Comparison of ENCODE assay signal across 1 cellular context in the genomic region with DNA sequence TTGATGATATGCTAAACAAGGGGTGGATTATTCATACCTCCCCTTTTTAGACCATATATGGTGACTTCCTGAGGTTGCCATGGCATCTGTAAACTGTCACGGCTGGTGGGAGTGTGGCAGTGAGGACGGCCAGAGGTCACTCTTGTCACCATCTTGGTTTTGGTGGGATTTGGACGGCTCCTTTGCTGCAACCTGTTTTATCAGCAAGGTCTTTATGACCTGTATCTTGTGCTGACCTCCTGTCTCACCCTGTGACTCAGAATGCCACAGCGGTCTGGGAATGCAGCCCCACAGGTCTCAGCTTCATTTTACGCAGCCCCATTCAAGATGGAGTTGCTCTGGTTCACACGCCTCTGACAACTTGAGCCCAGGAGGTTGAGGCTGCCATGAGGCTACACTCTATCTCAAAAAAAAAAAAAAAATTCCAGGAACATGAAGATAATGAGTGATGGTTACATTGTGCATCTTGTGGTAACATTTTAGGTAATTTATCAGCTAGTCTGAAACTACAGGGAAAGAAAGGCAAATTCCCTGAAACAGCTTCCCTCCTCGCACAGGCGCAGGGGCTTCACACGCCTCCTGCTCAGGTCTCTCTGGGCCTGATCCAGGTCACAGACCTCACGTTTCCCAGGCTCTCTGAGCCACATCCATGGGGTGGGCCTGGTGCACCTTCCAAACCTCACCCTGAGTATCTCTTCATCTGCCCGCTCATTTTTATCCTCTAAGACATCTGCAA.
TF ChIP-seq lines count a peak whose summit lies in the region.

No MANE protein-coding gene starts in this region.

TF ChIP-seq in GM23338, 12 proteins besides CTCF, POLR2A, EP300 and RAD21:
- TF ChIP-seq CREB1 (CRISPR knock-in tag; IDR thresholded peaks at IDR 0.05; ENCODE audit: low read depth) (no peak), EZH2phosphoT487 (IDR thresholded peaks at IDR 0.05; ENCODE audit: unreplicated experiment) (no peak), POLR2AphosphoS5 (IDR thresholded peaks at IDR 0.05; ENCODE audit: low read depth) (no peak), JUNB (IDR thresholded peaks at IDR 0.05; ENCODE audit: unreplicated experiment) (no peak), ZNF114 (CRISPR knock-in tag; IDR thresholded peaks at IDR 0.05) (no peak), NANOG (IDR thresholded peaks at IDR 0.05; ENCODE audit: borderline replicate concordance) (no peak), ZNF331 (CRISPR knock-in tag; IDR thresholded peaks at IDR 0.05; ENCODE audit: low read depth) (no peak), ETS1 (IDR thresholded peaks at IDR 0.05) (no peak), STAT1 (IDR thresholded peaks at IDR 0.05; ENCODE audit: unreplicated experiment) (no peak), EZH2 (IDR thresholded peaks at IDR 0.05; ENCODE audit: low read depth, unreplicated experiment) (no peak)
- TF ChIP-seq, protein P1, sequence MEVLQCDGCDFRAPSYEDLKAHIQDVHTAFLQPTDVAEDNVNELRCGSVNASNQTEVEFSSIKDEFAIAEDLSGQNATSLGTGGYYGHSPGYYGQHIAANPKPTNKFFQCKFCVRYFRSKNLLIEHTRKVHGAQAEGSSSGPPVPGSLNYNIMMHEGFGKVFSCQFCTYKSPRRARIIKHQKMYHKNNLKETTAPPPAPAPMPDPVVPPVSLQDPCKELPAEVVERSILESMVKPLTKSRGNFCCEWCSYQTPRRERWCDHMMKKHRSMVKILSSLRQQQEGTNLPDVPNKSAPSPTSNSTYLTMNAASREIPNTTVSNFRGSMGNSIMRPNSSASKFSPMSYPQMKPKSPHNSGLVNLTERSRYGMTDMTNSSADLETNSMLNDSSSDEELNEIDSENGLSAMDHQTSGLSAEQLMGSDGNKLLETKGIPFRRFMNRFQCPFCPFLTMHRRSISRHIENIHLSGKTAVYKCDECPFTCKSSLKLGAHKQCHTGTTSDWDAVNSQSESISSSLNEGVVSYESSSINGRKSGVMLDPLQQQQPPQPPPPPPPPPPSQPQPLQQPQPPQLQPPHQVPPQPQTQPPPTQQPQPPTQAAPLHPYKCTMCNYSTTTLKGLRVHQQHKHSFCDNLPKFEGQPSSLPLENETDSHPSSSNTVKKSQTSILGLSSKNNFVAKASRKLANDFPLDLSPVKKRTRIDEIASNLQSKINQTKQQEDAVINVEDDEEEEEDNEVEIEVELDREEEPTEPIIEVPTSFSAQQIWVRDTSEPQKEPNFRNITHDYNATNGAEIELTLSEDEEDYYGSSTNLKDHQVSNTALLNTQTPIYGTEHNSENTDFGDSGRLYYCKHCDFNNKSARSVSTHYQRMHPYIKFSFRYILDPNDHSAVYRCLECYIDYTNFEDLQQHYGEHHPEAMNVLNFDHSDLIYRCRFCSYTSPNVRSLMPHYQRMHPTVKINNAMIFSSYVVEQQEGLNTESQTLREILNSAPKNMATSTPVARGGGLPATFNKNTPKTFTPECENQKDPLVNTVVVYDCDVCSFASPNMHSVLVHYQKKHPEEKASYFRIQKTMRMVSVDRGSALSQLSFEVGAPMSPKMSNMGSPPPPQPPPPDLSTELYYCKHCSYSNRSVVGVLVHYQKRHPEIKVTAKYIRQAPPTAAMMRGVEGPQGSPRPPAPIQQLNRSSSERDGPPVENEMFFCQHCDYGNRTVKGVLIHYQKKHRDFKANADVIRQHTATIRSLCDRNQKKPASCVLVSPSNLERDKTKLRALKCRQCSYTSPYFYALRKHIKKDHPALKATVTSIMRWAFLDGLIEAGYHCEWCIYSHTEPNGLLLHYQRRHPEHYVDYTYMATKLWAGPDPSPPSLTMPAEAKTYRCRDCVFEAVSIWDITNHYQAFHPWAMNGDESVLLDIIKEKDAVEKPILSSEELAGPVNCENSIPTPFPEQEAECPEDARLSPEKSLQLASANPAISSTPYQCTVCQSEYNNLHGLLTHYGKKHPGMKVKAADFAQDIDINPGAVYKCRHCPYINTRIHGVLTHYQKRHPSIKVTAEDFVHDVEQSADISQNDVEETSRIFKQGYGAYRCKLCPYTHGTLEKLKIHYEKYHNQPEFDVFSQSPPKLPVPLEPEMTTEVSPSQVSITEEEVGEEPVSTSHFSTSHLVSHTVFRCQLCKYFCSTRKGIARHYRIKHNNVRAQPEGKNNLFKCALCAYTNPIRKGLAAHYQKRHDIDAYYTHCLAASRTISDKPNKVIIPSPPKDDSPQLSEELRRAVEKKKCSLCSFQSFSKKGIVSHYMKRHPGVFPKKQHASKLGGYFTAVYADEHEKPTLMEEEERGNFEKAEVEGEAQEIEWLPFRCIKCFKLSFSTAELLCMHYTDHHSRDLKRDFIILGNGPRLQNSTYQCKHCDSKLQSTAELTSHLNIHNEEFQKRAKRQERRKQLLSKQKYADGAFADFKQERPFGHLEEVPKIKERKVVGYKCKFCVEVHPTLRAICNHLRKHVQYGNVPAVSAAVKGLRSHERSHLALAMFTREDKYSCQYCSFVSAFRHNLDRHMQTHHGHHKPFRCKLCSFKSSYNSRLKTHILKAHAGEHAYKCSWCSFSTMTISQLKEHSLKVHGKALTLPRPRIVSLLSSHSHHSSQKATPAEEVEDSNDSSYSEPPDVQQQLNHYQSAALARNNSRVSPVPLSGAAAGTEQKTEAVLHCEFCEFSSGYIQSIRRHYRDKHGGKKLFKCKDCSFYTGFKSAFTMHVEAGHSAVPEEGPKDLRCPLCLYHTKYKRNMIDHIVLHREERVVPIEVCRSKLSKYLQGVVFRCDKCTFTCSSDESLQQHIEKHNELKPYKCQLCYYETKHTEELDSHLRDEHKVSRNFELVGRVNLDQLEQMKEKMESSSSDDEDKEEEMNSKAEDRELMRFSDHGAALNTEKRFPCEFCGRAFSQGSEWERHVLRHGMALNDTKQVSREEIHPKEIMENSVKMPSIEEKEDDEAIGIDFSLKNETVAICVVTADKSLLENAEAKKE (CRISPR knock-in tag; IDR thresholded peaks at IDR 0.05): no peak
- TF ChIP-seq, protein P2, sequence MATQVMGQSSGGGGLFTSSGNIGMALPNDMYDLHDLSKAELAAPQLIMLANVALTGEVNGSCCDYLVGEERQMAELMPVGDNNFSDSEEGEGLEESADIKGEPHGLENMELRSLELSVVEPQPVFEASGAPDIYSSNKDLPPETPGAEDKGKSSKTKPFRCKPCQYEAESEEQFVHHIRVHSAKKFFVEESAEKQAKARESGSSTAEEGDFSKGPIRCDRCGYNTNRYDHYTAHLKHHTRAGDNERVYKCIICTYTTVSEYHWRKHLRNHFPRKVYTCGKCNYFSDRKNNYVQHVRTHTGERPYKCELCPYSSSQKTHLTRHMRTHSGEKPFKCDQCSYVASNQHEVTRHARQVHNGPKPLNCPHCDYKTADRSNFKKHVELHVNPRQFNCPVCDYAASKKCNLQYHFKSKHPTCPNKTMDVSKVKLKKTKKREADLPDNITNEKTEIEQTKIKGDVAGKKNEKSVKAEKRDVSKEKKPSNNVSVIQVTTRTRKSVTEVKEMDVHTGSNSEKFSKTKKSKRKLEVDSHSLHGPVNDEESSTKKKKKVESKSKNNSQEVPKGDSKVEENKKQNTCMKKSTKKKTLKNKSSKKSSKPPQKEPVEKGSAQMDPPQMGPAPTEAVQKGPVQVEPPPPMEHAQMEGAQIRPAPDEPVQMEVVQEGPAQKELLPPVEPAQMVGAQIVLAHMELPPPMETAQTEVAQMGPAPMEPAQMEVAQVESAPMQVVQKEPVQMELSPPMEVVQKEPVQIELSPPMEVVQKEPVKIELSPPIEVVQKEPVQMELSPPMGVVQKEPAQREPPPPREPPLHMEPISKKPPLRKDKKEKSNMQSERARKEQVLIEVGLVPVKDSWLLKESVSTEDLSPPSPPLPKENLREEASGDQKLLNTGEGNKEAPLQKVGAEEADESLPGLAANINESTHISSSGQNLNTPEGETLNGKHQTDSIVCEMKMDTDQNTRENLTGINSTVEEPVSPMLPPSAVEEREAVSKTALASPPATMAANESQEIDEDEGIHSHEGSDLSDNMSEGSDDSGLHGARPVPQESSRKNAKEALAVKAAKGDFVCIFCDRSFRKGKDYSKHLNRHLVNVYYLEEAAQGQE (IDR thresholded peaks at IDR 0.05; ENCODE audit: unreplicated experiment): no peak
